Comparison of ENCODE assay signal across 16 cellular contexts in genomic region chr16:1019934-1020305, GRCh38. TPM values are rescaled to one million over a fixed set of nuclear protein-coding genes. Genes with fewer than 3 reads are reported as not detected.
DNase-seq lines count a peak whose midpoint lies in the region; ATAC-seq and TF ChIP-seq lines count a peak whose summit lies in the region.
"Had no signal": no experiment of that assay in that cellular context is flagged by ENCODE, and none has a peak within 500 bp of the region (broad histone marks: within the 10 kb centered on the region; RNA-seq: fewer than 3 reads in every experiment).

No MANE protein-coding gene starts in this region.

- H3K4me1 Mint-ChIP-seq in activated naive CD8-positive, alpha-beta T cell treated with anti-CD3 and anti-CD28 coated beads, Interleukin-2, amount 50 U/mL, for 24 hours = no peaks in the 10 kb centered on the region
- H3K4me1 Mint-ChIP-seq: central memory CD8-positive, alpha-beta T cell had no signal

- no peak for TF ChIP-seq CTCF in parathyroid adenoma (IDR thresholded peaks at IDR 0.05)
- TF ChIP-seq CTCF in uterus (IDR thresholded peaks at IDR 0.05) = no peak

- H3K27ac ChIP-seq in parathyroid adenoma = no peak overlapping the region
- H3K27ac ChIP-seq in uterus = no peak overlapping the region

- no peak overlapping the region for H3K27ac Mint-ChIP-seq in activated naive CD8-positive, alpha-beta T cell treated with anti-CD3 and anti-CD28 coated beads, Interleukin-2, amount 50 U/mL, for 24 hours
- H3K27ac Mint-ChIP-seq: type B pancreatic cell had no signal

- no peak overlapping the region for H3K4me3 ChIP-seq in parathyroid adenoma (ENCODE audit: low read depth, low read length)
- H3K4me3 ChIP-seq in uterus = no peak overlapping the region
- H3K4me3 ChIP-seq: GM12878, Peyer's patch had no signal

- H3K4me2 ChIP-seq in parathyroid adenoma (ENCODE audit: low read length) = peak overlapping the region; percentile 26

- no peak for ATAC-seq in activated naive CD8-positive, alpha-beta T cell treated with anti-CD3 and anti-CD28 coated beads, Interleukin-2, amount 50 U/mL, for 24 hours
- ATAC-seq in HG03378 (IDR thresholded peaks at IDR 0.05; ENCODE audit: unreplicated experiment) = no peak
- ATAC-seq: GM12878 had no signal

- no peak overlapping the region for H2AFZ ChIP-seq in parathyroid adenoma

- H3K9me3 Mint-ChIP-seq in activated naive CD8-positive, alpha-beta T cell treated with anti-CD3 and anti-CD28 coated beads, Interleukin-2, amount 50 U/mL, for 24 hours = no peaks in the 10 kb centered on the region
- H3K9me3 Mint-ChIP-seq: central memory CD8-positive, alpha-beta T cell; type B pancreatic cell had no signal

- H3K9me3 ChIP-seq in parathyroid adenoma (ENCODE audit: control insufficient read depth, low read length) (no peaks in the 10 kb centered on the region), uterus (no peaks in the 10 kb centered on the region)
- H3K9me3 ChIP-seq: Peyer's patch had no signal

- DNase-seq in AG08395 (ENCODE audit: low spot score) (peak; percentile 41), RPMI8226 (peak; percentile 62), fibroblast of peridontal ligament (ENCODE audit: extremely low read depth) (peak; percentile 6), uterus (no peak), HT-29 (ENCODE audit: low spot score) (no peak)
- no peak for DNase-seq in activated naive CD8-positive, alpha-beta T cell treated with anti-CD3 and anti-CD28 coated beads, Interleukin-2, amount 50 U/mL, for 24 hours
- DNase-seq: activated CD4-positive, alpha-beta T cell treated with anti-CD3 and anti-CD28 coated beads, Interleukin-2, amount 50 U/mL, for 4 hours; NCI-H1048; NCI-H510A treated with DMSO at 0.1 percent for 48 hours; Peyer's patch had no signal

- H3K79me2 ChIP-seq in parathyroid adenoma = no peaks in the 10 kb centered on the region

- no peak overlapping the region for H3K9ac ChIP-seq in parathyroid adenoma

- no peaks in the 10 kb centered on the region for H3K27me3 Mint-ChIP-seq in activated naive CD8-positive, alpha-beta T cell treated with anti-CD3 and anti-CD28 coated beads, Interleukin-2, amount 50 U/mL, for 24 hours

- intact Hi-C loops in uterus (cut with DNase I; ENCODE audit: low total_unique reads) = no loop called here

- no peaks in the 10 kb centered on the region for H3K36me3 Mint-ChIP-seq in activated naive CD8-positive, alpha-beta T cell treated with anti-CD3 and anti-CD28 coated beads, Interleukin-2, amount 50 U/mL, for 24 hours (ENCODE audit: low read depth)
- H3K36me3 Mint-ChIP-seq: type B pancreatic cell had no signal

- H3K36me3 ChIP-seq in parathyroid adenoma (ENCODE audit: control insufficient read depth, insufficient read depth, low read length) (no peaks in the 10 kb centered on the region), uterus (no peaks in the 10 kb centered on the region)
- H3K36me3 ChIP-seq: Peyer's patch had no signal

- no peak overlapping the region for H3K4me3 Mint-ChIP-seq in activated naive CD8-positive, alpha-beta T cell treated with anti-CD3 and anti-CD28 coated beads, Interleukin-2, amount 50 U/mL, for 24 hours
- H3K4me3 Mint-ChIP-seq: central memory CD8-positive, alpha-beta T cell; type B pancreatic cell had no signal

- TF ChIP-seq POLR2A in uterus (IDR thresholded peaks at IDR 0.05) = no peak

- H3K4me1 ChIP-seq in parathyroid adenoma (no peaks in the 10 kb centered on the region), uterus (no peaks in the 10 kb centered on the region)
- H3K4me1 ChIP-seq: Peyer's patch had no signal

- H3K27me3 ChIP-seq in parathyroid adenoma (ENCODE audit: control insufficient read depth, insufficient read depth, low read length) (no peaks in the 10 kb centered on the region), uterus (no peaks in the 10 kb centered on the region)
- H3K27me3 ChIP-seq: Peyer's patch had no signal

RNA-seq across cellular contexts. Expression of gene SOX8, which starts 38.4 kb away (rescaled TPM):
- 1 to 10 TPM in 2 of 4 donors, under 1 TPM in 1, not detected in 1; under 0.01 to 6.4 (median 1.1) TPM for total RNA-seq in uterus
- total RNA-seq in HT-29 (2014; rRNA removed; shearing (Covaris generic)) = 0.08 and 0.61 TPM in 2 replicates
- total RNA-seq: GM12878 had no signal

RNA-seq across cellular contexts. Expression of gene LMF1, which starts 49.1 kb away (rescaled TPM):
- total RNA-seq in uterus = 10 to 100 TPM; 21.8 to 47.9 (median 36.0) TPM
- 2.1 and 5.2 TPM in 2 replicates for total RNA-seq in HT-29 (2014; rRNA removed; shearing (Covaris generic))

RNA-seq across cellular contexts. Expression of gene SSTR5, which starts 52.6 kb away (rescaled TPM):
- not detected for total RNA-seq in uterus
- 1.6 and 5.1 TPM in 2 replicates for total RNA-seq in HT-29 (2014; rRNA removed; shearing (Covaris generic))
- total RNA-seq: GM12878; T-helper 2 cell treated with Interferon-gamma antibody and Interleukin-4, amounts not matched to agents 100 ng/mL and 5 ng/mL, for 36 hours had no signal

Comparison
In these comparisons a context has a peak if more than half of its experiments do, and no peak if none do; other contexts are left out.
1. DNase-seq: peak in AG08395 (single experiment), RPMI8226 (single experiment) and fibroblast of peridontal ligament (single experiment); none in uterus (0 of 2), activated naive CD8-positive, alpha-beta T cell treated with anti-CD3 and anti-CD28 coated beads, Interleukin-2, amount 50 U/mL, for 24 hours (single experiment) and HT-29 (single experiment).